Comparison of ENCODE assay signal across 24 cellular contexts in genomic region chr20:22354647-22355046, GRCh38.
"Had no signal": no experiment of that assay in that cellular context is flagged by ENCODE, and none has a peak within 500 bp of the region (broad histone marks: within the 10 kb centered on the region; RNA-seq: fewer than 3 reads in every experiment).

No MANE protein-coding gene starts in this region.

- H3K9me3 ChIP-seq: ovary, testis, thyroid gland, upper lobe of left lung, vagina had no signal

- H3K4me1 ChIP-seq: left ventricle myocardium inferior, stomach, testis, thyroid gland, upper lobe of left lung, vagina had no signal

- H3K4me3 ChIP-seq: left ventricle myocardium inferior, lung, ovary, skin epidermis, stomach, testis, thyroid gland, transverse colon, upper lobe of left lung, vagina had no signal

- H3K27me3 ChIP-seq: ovary, testis, thyroid gland, transverse colon, upper lobe of left lung, vagina had no signal

- ATAC-seq: naive thymus-derived CD4-positive, alpha-beta T cell; natural killer cell treated with Interleukin-12 subunit alpha and Interleukin-12 subunit beta and Interleukin-15 and Interleukin-18, amount 100 ng/mL, for 72 hours; right cardiac atrium; sciatic nerve; stimulated activated naive B cell treated with anti-CD40 and anti-IgM and Interleukin-4, amounts not matched to agents 10 μg/mL and 1 μg/mL and 100 μg/mL, for 72 hours; stimulated activated naive CD8-positive, alpha-beta T cell treated with anti-CD3 and anti-CD28 coated beads, Interleukin-15, Interleukin-2, amounts not matched to agents 100 U/mL and 50 U/mL, for 24 hours had no signal

- DNase-seq: hippocampal formation; kidney; left ventricle myocardium inferior; mesendoderm; naive thymus-derived CD4-positive, alpha-beta T cell; ovary; retina; right cardiac atrium; stimulated activated CD4-positive, alpha-beta T cell treated with anti-CD3 and anti-CD28 coated beads, Interleukin-12 subunit alpha, Interleukin-12 subunit beta, amount 100 ng/mL, for 4 hours; stimulated activated CD4-positive, alpha-beta T cell treated with anti-CD3 and anti-CD28 coated beads, Interleukin-15, amount 100 ng/mL, for 24 hours; stimulated activated CD4-positive, alpha-beta T cell treated with anti-CD3 and anti-CD28 coated beads, Interleukin-2, amount 100 ng/mL, for 24 hours; stimulated activated CD4-positive, alpha-beta T cell treated with anti-CD3 and anti-CD28 coated beads, Interleukin-4, amount 100 ng/mL, for 1 hour; stimulated activated naive B cell treated with anti-CD40 and anti-IgM and Interleukin-4, amounts not matched to agents 10 μg/mL and 1 μg/mL and 100 μg/mL, for 72 hours; stimulated activated naive CD8-positive, alpha-beta T cell treated with anti-CD3 and anti-CD28 coated beads, Interleukin-15, Interleukin-2, amounts not matched to agents 100 U/mL and 50 U/mL, for 24 hours; stomach; testis; thyroid gland; transverse colon; upper lobe of left lung had no signal

- H3K36me3 ChIP-seq: left ventricle myocardium inferior, ovary, stomach, thyroid gland, transverse colon, upper lobe of left lung, vagina had no signal

- H3K27ac ChIP-seq: left ventricle myocardium inferior, ovary, skin epidermis, stomach, testis, thyroid gland, upper lobe of left lung, vagina had no signal
